ENCODE assay signal across 29 cellular contexts in the genomic region with DNA sequence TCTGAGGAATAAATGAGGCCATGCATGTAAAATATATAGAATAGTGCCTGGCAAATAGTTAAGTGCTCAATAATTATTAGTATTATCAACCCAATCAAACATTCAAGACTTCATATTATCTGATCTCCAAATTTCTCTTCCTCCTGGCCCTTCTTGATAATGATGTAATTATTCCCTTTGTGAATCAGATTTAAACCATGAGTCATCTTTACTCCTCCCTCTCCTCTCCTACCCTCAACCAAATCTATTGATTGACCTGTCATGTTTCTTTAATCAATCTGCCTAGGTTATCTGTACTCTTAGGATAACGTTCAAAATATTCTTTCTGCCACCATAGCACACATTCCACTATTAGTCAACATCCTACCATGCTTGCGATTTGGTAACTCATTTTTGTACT.
"Had no signal": no experiment of that assay in that cellular context is flagged by ENCODE, and none has a peak within 500 bp of the region (broad histone marks: within the 10 kb centered on the region; RNA-seq: fewer than 3 reads in every experiment).

No MANE protein-coding gene starts in this region.

- H3K27me3 ChIP-seq: dorsolateral prefrontal cortex, esophagus squamous epithelium, heart right ventricle, neutrophil, thyroid gland, vagina had no signal

- H3K27me3 Mint-ChIP-seq: naive B cell; natural killer cell treated with Interleukin-12 subunit alpha and Interleukin-12 subunit beta and Interleukin-15 and Interleukin-18, amount 100 ng/mL, for 72 hours; progenitor cell of endocrine pancreas; stimulated activated naive CD8-positive, alpha-beta T cell treated with anti-CD3 and anti-CD28 coated beads, Interleukin-15, amount 100 ng/mL, for 72 hours had no signal

- H3K27ac Mint-ChIP-seq: mesothelial cell of epicardium; naive B cell; natural killer cell treated with Interleukin-12 subunit alpha and Interleukin-12 subunit beta and Interleukin-15 and Interleukin-18, amount 100 ng/mL, for 72 hours; progenitor cell of endocrine pancreas; stimulated activated naive CD8-positive, alpha-beta T cell treated with anti-CD3 and anti-CD28 coated beads, Interleukin-15, amount 100 ng/mL, for 72 hours had no signal

- H2AFZ ChIP-seq: parathyroid adenoma had no signal

- H3K4me3 Mint-ChIP-seq: mesothelial cell of epicardium; naive B cell; natural killer cell treated with Interleukin-12 subunit alpha and Interleukin-12 subunit beta and Interleukin-15 and Interleukin-18, amount 100 ng/mL, for 72 hours; neural crest cell; stimulated activated naive CD8-positive, alpha-beta T cell treated with anti-CD3 and anti-CD28 coated beads, Interleukin-15, amount 100 ng/mL, for 72 hours had no signal

- H3K79me2 ChIP-seq: parathyroid adenoma had no signal

- H3K4me2 ChIP-seq: smooth muscle cell had no signal

- H3K9ac ChIP-seq: parathyroid adenoma had no signal

- H3K9me3 ChIP-seq: esophagus squamous epithelium, heart right ventricle, mucosa of descending colon, neutrophil, thyroid gland, vagina had no signal

- H3K27ac ChIP-seq: esophagus squamous epithelium, neutrophil, parathyroid adenoma, thyroid gland, vagina had no signal

- H3K4me1 ChIP-seq: parathyroid adenoma had no signal

- H3K9me3 Mint-ChIP-seq: mesothelial cell of epicardium; naive B cell; natural killer cell treated with Interleukin-12 subunit alpha and Interleukin-12 subunit beta and Interleukin-15 and Interleukin-18, amount 100 ng/mL, for 72 hours; neural crest cell; stimulated activated naive CD8-positive, alpha-beta T cell treated with anti-CD3 and anti-CD28 coated beads, Interleukin-15, amount 100 ng/mL, for 72 hours had no signal

- DNase-seq: dorsolateral prefrontal cortex; effector CD4-positive, alpha-beta T cell; esophagus squamous epithelium; foreskin melanocyte; glutamatergic neuron; heart right ventricle; hippocampal formation; mesenchymal stem cell; mucosa of descending colon; naive B cell; stimulated activated CD4-positive, alpha-beta T cell treated with anti-CD3 and anti-CD28 coated beads, Interleukin-12 subunit alpha, Interleukin-12 subunit beta, amount 100 ng/mL, for 4 hours; stimulated activated CD4-positive, alpha-beta T cell treated with anti-CD3 and anti-CD28 coated beads, Interleukin-1b, Interleukin-23, amount 100 ng/mL, for 48 hours; stimulated activated CD4-positive, alpha-beta T cell treated with anti-CD3 and anti-CD28 coated beads, Interleukin-4, amount 100 ng/mL, for 1 hour; stimulated activated CD8-positive, alpha-beta memory T cell treated with anti-CD3 and anti-CD28 coated beads, Interleukin-4, amount 100 ng/mL, for 48 hours; stimulated activated naive CD4-positive, alpha-beta T cell; stimulated activated naive CD8-positive, alpha-beta T cell treated with anti-CD3 and anti-CD28 coated beads, Interleukin-15, amount 100 ng/mL, for 72 hours; thyroid gland had no signal

- H3K36me3 Mint-ChIP-seq: mesothelial cell of epicardium; naive B cell; natural killer cell treated with Interleukin-12 subunit alpha and Interleukin-12 subunit beta and Interleukin-15 and Interleukin-18, amount 100 ng/mL, for 72 hours had no signal

- FAIRE-seq: colon, islet of Langerhans had no signal

- H3K4me3 ChIP-seq: dorsolateral prefrontal cortex, esophagus squamous epithelium, heart right ventricle, lung, mucosa of descending colon, smooth muscle cell, thyroid gland, vagina had no signal

- H3K36me3 ChIP-seq: esophagus squamous epithelium, heart right ventricle, neutrophil, thyroid gland, vagina had no signal

- ATAC-seq: heart right ventricle; mucosa of descending colon; natural killer cell treated with Interleukin-12 subunit alpha and Interleukin-12 subunit beta and Interleukin-15 and Interleukin-18, amount 100 ng/mL, for 72 hours; sciatic nerve; stimulated activated naive CD8-positive, alpha-beta T cell treated with anti-CD3 and anti-CD28 coated beads, Interleukin-15, amount 100 ng/mL, for 72 hours had no signal
